Comparison of ENCODE assay signal across 7 cellular contexts in the genomic region with DNA sequence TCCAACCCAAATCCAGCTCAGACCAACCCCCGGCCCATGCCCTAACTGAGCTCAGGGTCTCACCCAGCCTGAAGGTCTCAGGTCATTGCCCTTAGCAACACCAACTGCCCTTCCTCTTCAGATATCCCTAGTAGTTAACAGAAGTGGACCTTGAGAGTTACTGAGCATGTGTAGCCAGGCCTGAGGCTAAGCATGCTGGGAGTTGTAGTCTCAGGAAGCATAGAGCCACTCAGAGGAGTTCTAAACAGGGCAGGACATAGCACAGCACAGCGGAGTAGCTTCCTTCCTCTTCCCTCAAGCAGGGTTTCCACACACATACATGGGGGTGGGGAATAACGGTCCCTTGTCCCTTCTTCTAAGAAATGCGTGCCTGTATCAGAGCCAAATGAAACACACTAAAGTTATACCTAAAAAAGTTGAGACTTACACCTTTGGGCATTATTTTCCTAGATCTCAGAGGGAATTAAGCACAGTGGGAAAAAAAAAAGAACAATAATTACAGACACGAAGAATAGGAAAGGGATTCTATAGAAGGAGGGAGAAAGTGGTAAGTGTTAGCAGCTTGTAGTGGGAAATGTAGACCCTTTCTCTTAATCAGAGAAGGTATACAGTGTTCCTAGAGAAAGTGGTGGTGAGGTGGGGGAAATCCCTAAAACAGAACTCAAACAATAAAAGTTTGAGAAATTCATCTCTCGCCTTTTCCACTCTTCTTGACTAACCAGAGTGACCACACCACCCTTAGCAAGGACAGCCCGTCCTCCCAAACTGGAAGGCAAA. TPM values are rescaled to one million over a fixed set of nuclear protein-coding genes. Genes with fewer than 3 reads are reported as not detected.
A peak's percentile ranks its signal among the peaks of the same experiment; 100 is the strongest.
DNase-seq lines count a peak whose midpoint lies in the region; ATAC-seq and TF ChIP-seq lines count a peak whose summit lies in the region.

No MANE protein-coding gene starts in this region.

- peaks cover 22% of the 10 kb centered on the region for H3K4me1 ChIP-seq in colonic mucosa

- peaks cover 12% of the 10 kb centered on the region for H3K36me3 ChIP-seq in colonic mucosa

- intact Hi-C loops in colonic mucosa (cut with DNase I), result no loop called here

- DNase-seq in GM03348 (ENCODE audit: low spot score) (peak; percentile 85), KG1 (lab: John Stamatoyannopoulos, UW) (peak; percentile 69), UCSD-AML1 (lab: John Stamatoyannopoulos, UW; ENCODE audit: unreplicated experiment) (peak; percentile 59), colonic mucosa (peak; percentile 63), kidney tubule cell (ENCODE audit: low spot score) (peak; percentile 60)
- peak; percentile 18 to 56 for DNase-seq in stimulated activated CD4-positive, alpha-beta T cell treated with anti-CD3 and anti-CD28 coated beads, Interleukin-4, amount 100 ng/mL, for 4 hours

- H3K9ac ChIP-seq in colonic mucosa (ENCODE audit: low read depth in 2 of 2, low read length in 2 of 2), result peak overlapping the region in 1 of 2 donors; percentile 97

- H3K4me3 ChIP-seq in colonic mucosa, result no peak overlapping the region

- H3K27me3 ChIP-seq in colonic mucosa, result no peaks in the 10 kb centered on the region

- no peaks in the 10 kb centered on the region for H3K9me3 ChIP-seq in colonic mucosa

- ATAC-seq in GM21529 (IDR thresholded peaks at IDR 0.05; ENCODE audit: unreplicated experiment), result peak; percentile 71

- peak overlapping the region; percentile 25 for H3K27ac ChIP-seq in colonic mucosa

- no peak for TF ChIP-seq CTCF in colonic mucosa (IDR thresholded peaks at IDR 0.05)

RNA-seq across cellular contexts. Expression of a gene that starts 4.4 kb away (rescaled TPM):
- total RNA-seq in colonic mucosa, result 10 to 100 TPM; 50.2 to 87.5 TPM

RNA-seq across cellular contexts. Expression of a gene that starts 13.6 kb away (rescaled TPM):
- under 1 TPM; 0.27 to 0.32 TPM for total RNA-seq in colonic mucosa

RNA-seq across cellular contexts. Expression of a gene that starts 37.6 kb away (rescaled TPM):
- 10 to 100 TPM; 49.5 to 54.8 TPM for total RNA-seq in colonic mucosa

RNA-seq across cellular contexts. Expression of a gene that starts 38.4 kb away (rescaled TPM):
- total RNA-seq in colonic mucosa, result under 1 TPM; 0.29 to 0.52 TPM

RNA-seq across cellular contexts. Expression of a gene that starts 54.5 kb away (rescaled TPM):
- total RNA-seq in colonic mucosa, result 10 to 100 TPM; 36.9 to 38.2 TPM
